In the genomic region with DNA sequence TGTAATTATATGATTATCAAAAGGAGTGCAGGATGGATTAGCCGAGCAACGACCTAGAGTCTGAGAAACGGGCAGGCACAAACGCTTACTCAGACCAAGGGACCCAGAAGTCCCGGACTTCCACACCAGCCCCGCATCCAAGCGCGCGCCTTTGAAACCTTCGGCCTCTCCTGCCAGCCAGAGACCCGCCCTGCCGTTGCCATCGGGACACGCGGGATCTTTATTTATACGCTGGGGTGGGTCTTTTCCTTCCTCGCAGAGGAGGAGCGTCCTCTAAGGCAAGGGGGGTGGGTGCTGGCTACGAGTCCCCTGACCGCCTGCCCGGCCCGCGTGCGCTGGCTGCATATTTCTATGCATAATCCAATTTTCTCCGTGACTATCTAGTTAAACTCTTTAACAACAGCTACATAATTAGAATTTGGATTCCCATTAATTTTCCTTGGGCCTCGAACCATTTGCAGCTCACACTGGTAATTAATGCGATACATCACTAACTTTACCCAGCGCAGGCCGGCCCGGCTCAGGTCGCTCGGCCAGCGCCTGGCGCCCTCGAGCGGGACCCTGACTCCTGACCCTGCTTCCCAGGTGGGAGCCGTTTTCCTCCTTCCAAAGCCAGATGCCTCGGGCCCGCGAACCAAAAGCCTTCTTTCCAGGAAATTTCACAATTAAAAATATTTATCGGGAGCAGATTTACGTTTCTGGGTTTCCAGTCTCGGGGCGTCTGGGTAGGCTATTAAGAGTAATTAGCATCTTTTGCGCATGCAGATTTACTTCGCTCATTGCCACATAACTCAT, we compare ENCODE assay signal across 10 cellular contexts. TPM values are rescaled to one million over a fixed set of nuclear protein-coding genes. Genes with fewer than 3 reads are reported as not detected.
DNase-seq lines count a peak whose midpoint lies in the region; ATAC-seq and TF ChIP-seq lines count a peak whose summit lies in the region.
"Had no signal": no experiment of that assay in that cellular context is flagged by ENCODE, and none has a peak within 500 bp of the region (broad histone marks: within the 10 kb centered on the region; RNA-seq: fewer than 3 reads in every experiment).

No MANE protein-coding gene starts in this region.

- H4K91ac ChIP-seq in trophoblast cell (ENCODE audit: low read depth, low read length), result no peak overlapping the region

- peaks cover 19 to 32% (median 20%) of the 10 kb centered on the region in 3 donors for H3K4me1 Mint-ChIP-seq in IgD-negative memory B cell

- CTCF ChIA-PET in PC-9 (lab: Charles Lee), result no interaction called here

- BruUV-seq in PC-9 (replicated peaks; lab: Mats Ljungman, UMichigan), result no TSS peak

- no peak overlapping the region for H3K14ac ChIP-seq in trophoblast cell (ENCODE audit: low read length)

- TF ChIP-seq CTCF in coronary artery (IDR thresholded peaks at IDR 0.05) (no peak), PC-9 (conservative IDR thresholded peaks at IDR 0.05) (no peak)

- no peak overlapping the region for H2AK5ac ChIP-seq in trophoblast cell (ENCODE audit: low read length)

- no peak overlapping the region for H3K27ac ChIP-seq in coronary artery
- H3K27ac ChIP-seq in trophoblast cell (ENCODE audit: low read depth, low read length), result no peak overlapping the region
- no peak overlapping the region for H3K27ac ChIP-seq in PC-9
- H3K27ac ChIP-seq: spleen had no signal

- no peak overlapping the region for H4K8ac ChIP-seq in trophoblast cell (ENCODE audit: low read depth, low read length)

- no peaks in the 10 kb centered on the region for H3K36me3 Mint-ChIP-seq in IgD-negative memory B cell

- H3F3A ChIP-seq in PC-9 (ENCODE audit: insufficient read depth, low read depth), result no peaks in the 10 kb centered on the region

- intact Hi-C loops in PC-9 (cut with micrococcal nuclease; ENCODE audit: unreplicated experiment), result loop anchor here (5.0 kb wide), 1 partner anchor 75 kb away; no protein-coding TSS in a partner anchor

- H3K9me3 Mint-ChIP-seq in IgD-negative memory B cell, result peaks cover 0 to 5% (median 0%) of the 10 kb centered on the region in 3 donors

- H4K12ac ChIP-seq in trophoblast cell (ENCODE audit: low read depth, low read length), result no peak overlapping the region

- H3K9me3 ChIP-seq in trophoblast cell (ENCODE audit: insufficient read depth, low read depth, low read length) (peaks cover 14% of the 10 kb centered on the region), PC-9 (ENCODE audit: insufficient read depth, low read depth) (no peaks in the 10 kb centered on the region)
- H3K9me3 ChIP-seq: spleen had no signal

- H3K4me1 ChIP-seq in trophoblast cell (ENCODE audit: control insufficient read depth in 1 of 2, insufficient read depth in 2 of 2, low read length in 2 of 2), result peaks cover 2 to 5% of the 10 kb centered on the region in 2 experiments
- 0 out of 2 replicates have a peak, but pooled peaks cover 4% of the 10 kb centered on the region for H3K4me1 ChIP-seq in PC-9 (replicated peaks; ENCODE audit: insufficient read depth)

- H3K9ac ChIP-seq in trophoblast cell (ENCODE audit: low read length), result no peak overlapping the region

- H3K36me3 ChIP-seq in trophoblast cell (ENCODE audit: control insufficient read depth in 1 of 2, insufficient read depth in 2 of 2, low read length in 2 of 2) (peaks cover 0 to 1% of the 10 kb centered on the region in 2 experiments), PC-9 (ENCODE audit: low read depth) (no peaks in the 10 kb centered on the region)
- H3K36me3 ChIP-seq: spleen had no signal

- H3K27me3 ChIP-seq in trophoblast cell (ENCODE audit: insufficient read depth, low read length) (peaks cover 76% of the 10 kb centered on the region), PC-9 (ENCODE audit: insufficient read depth, low read depth) (peaks cover 36% of the 10 kb centered on the region)

- no peak overlapping the region for H2BK5ac ChIP-seq in trophoblast cell (ENCODE audit: low read depth, low read length, poor library complexity)

- H2BK120ac ChIP-seq in trophoblast cell (ENCODE audit: insufficient read depth, low read length, poor library complexity), result no peak overlapping the region

- DNase-seq in activated CD8-positive, alpha-beta memory T cell treated with anti-CD3 and anti-CD28 coated beads, Interleukin-2, amount 50 U/mL, for 48 hours, result peak; percentile 58
- no peak for DNase-seq in activated CD8-positive, alpha-beta memory T cell treated with anti-CD3 and anti-CD28 coated beads, Interleukin-2, amount 50 U/mL, for 4 hours
- DNase-seq in coronary artery (ENCODE audit: low spot score) (no peak), trophoblast cell (no peak), SW 1271 (lab: John Stamatoyannopoulos, UW) (no peak), PC-9 (no peak)
- DNase-seq: NK-92 treated with Interleukin-12 subunit alpha and Interleukin-12 subunit beta, amount 100 ng/mL, for 24 hours; spleen had no signal

- H2AFZ ChIP-seq in trophoblast cell (ENCODE audit: insufficient read depth, low read length, poor library complexity) (no peak overlapping the region), PC-9 (no peak overlapping the region)

- peaks cover 82% of the 10 kb centered on the region for H3K27me3 Mint-ChIP-seq in IgD-negative memory B cell

- POLR2A ChIA-PET in PC-9 (lab: Charles Lee; ENCODE audit: unreplicated experiment), result no interaction called here

- peak overlapping the region; percentile 53 for H3K4me3 ChIP-seq in coronary artery
- H3K4me3 ChIP-seq in trophoblast cell (ENCODE audit: low read depth, low read length), result no peak overlapping the region
- no peak overlapping the region for H3K4me3 ChIP-seq in PC-9

- no CpG with 5 or more reads among the region's 46 CpGs for WGBS in trophoblast cell (ENCODE audit: extremely low coverage, insufficient coverage, insufficient read length)

- H3K23ac ChIP-seq in trophoblast cell (ENCODE audit: low read length), result no peak overlapping the region

- peak overlapping the region; percentile 53 to 98 (median 76) for H3K27ac Mint-ChIP-seq in IgD-negative memory B cell

- H3K4me3 Mint-ChIP-seq in IgD-negative memory B cell, result peak overlapping the region; percentile 37 to 72 (median 59)

- no peaks in the 10 kb centered on the region for H3K79me1 ChIP-seq in trophoblast cell (ENCODE audit: low read length)

- no peak overlapping the region for H3K18ac ChIP-seq in trophoblast cell (ENCODE audit: low read length)

- no peak for ATAC-seq in GM21381 (IDR thresholded peaks at IDR 0.05; ENCODE audit: unreplicated experiment)

- no peaks in the 10 kb centered on the region for H4K20me1 ChIP-seq in PC-9 (ENCODE audit: insufficient read depth)

- no peaks in the 10 kb centered on the region for H3K9me2 ChIP-seq in PC-9 (ENCODE audit: insufficient read depth)

- H3K4me2 ChIP-seq in trophoblast cell (ENCODE audit: low read length) (peak overlapping the region; percentile 51), PC-9 (no peak overlapping the region)

- no peak overlapping the region for H3K4ac ChIP-seq in trophoblast cell (ENCODE audit: low read depth, low read length)

- H3K79me2 ChIP-seq in trophoblast cell (ENCODE audit: control insufficient read depth, insufficient read depth, low read length, poor library complexity), result no peaks in the 10 kb centered on the region
- H3K79me2 ChIP-seq in PC-9 (ENCODE audit: low read depth), result no peaks in the 10 kb centered on the region

- no peak overlapping the region for H2BK12ac ChIP-seq in trophoblast cell (ENCODE audit: low read length)

RNA-seq across cellular contexts. Expression of a gene that starts 12.4 kb away (rescaled TPM):
- polyA plus RNA-seq in IgD-negative memory B cell, result not detected
- polyA plus RNA-seq in trophoblast cell (2013), result not detected in 2 replicates
- total RNA-seq in PC-9 (2021), result not detected in 2 replicates
- total RNA-seq: spleen had no signal
- polyA plus RNA-seq: spleen had no signal
